In genomic region chr10:104415526-104416165, GRCh38 we compare ENCODE assay signal across 17 cellular contexts.
A peak's percentile ranks its signal among the peaks of the same experiment; 100 is the strongest.
DNase-seq lines count a peak whose midpoint lies in the region; ATAC-seq and TF ChIP-seq lines count a peak whose summit lies in the region.
"Had no signal": no experiment of that assay in that cellular context is flagged by ENCODE, and none has a peak within 500 bp of the region (broad histone marks: within the 10 kb centered on the region; RNA-seq: fewer than 3 reads in every experiment).

No MANE protein-coding gene starts in this region.

- H3K9me3 ChIP-seq in PC-3 (ENCODE audit: low read length) (no peaks in the 10 kb centered on the region), mammary epithelial cell (replicated peaks; ENCODE audit: insufficient read depth, low read length) (no peaks in the 10 kb centered on the region), WERI-Rb-1 (ENCODE audit: severe bottlenecking) (no peaks in the 10 kb centered on the region)
- H3K9me3 ChIP-seq: Caco-2 had no signal

- H3K9me2 ChIP-seq in PC-3 (replicated peaks; ENCODE audit: low read length): no peaks in the 10 kb centered on the region

- H3K79me1 ChIP-seq in mesendoderm (ENCODE audit: low read length): no peaks in the 10 kb centered on the region

- no peak overlapping the region for H3K4me2 ChIP-seq in PC-3 (ENCODE audit: low read length)
- no peak overlapping the region for H3K4me2 ChIP-seq in mammary epithelial cell (ENCODE audit: insufficient read depth, low read depth, low read length)
- no peak overlapping the region for H3K4me2 ChIP-seq in mesendoderm (ENCODE audit: low read length)
- H3K4me2 ChIP-seq: BLaER1, GM23338 had no signal

- peak overlapping the region; percentile 49 for H3K56ac ChIP-seq in mesendoderm (ENCODE audit: low read length)

- intact Hi-C loops in PC-3 (cut with micrococcal nuclease): no loop called here
- intact Hi-C loops in mammary epithelial cell (cut with micrococcal nuclease): no loop called here

- dilution Hi-C loops in mammary epithelial cell (cut with HindIII; ENCODE audit: low sequenced_read_pairs): loop anchor here (25.0 kb wide), 1 partner anchor 172 kb away; no protein-coding TSS in a partner anchor

- H3K27ac ChIP-seq in PC-3 (ENCODE audit: low read length) (no peak overlapping the region), mammary epithelial cell (ENCODE audit: insufficient read depth, low read depth, low read length) (no peak overlapping the region), foreskin keratinocyte (peak overlapping the region; percentile 16), mesendoderm (ENCODE audit: low read depth, low read length) (no peak overlapping the region), WERI-Rb-1 (no peak overlapping the region)
- H3K27ac ChIP-seq: BLaER1 had no signal

- no peak overlapping the region for H2BK5ac ChIP-seq in mesendoderm (ENCODE audit: low read length)

- ATAC-seq in PC-3: no peak
- ATAC-seq in foreskin keratinocyte: peak; percentile 97
- ATAC-seq in stimulated activated effector memory CD8-positive, alpha-beta T cell treated with anti-CD3 and anti-CD28 coated beads, Interleukin-12 subunit alpha, Interleukin-12 subunit beta, amount 100 ng/mL, for 72 hours: no peak
- ATAC-seq: GM23338, HepG2 had no signal

- DNase-seq in PC-3 (peak; percentile 44), mammary epithelial cell (peak; percentile 35), foreskin keratinocyte (peak; percentile 91 to 96), mesendoderm (no peak), WERI-Rb-1 (no peak), EL (no peak)
- DNase-seq in stimulated activated effector memory CD8-positive, alpha-beta T cell treated with anti-CD3 and anti-CD28 coated beads, Interleukin-12 subunit alpha, Interleukin-12 subunit beta, amount 100 ng/mL, for 72 hours (ENCODE audit: low spot score in 2 of 2): no peak
- DNase-seq: 8988T; AML-193; Caco-2; CD8-positive, alpha-beta memory T cell; DND-41; GF-D8; H9 had no signal

- no peak overlapping the region for H3K4ac ChIP-seq in mesendoderm (ENCODE audit: low read depth, low read length)

- peak overlapping the region; percentile 82 for H2AK5ac ChIP-seq in mesendoderm (ENCODE audit: low read length)

- H3K27me3 ChIP-seq in PC-3 (ENCODE audit: low read length) (peaks cover 34% of the 10 kb centered on the region), mammary epithelial cell (ENCODE audit: insufficient read depth, low read length) (no peaks in the 10 kb centered on the region), foreskin keratinocyte (no peaks in the 10 kb centered on the region), mesendoderm (ENCODE audit: insufficient read depth, low read length, poor library complexity) (no peaks in the 10 kb centered on the region), WERI-Rb-1 (ENCODE audit: insufficient read depth, low read depth, severe bottlenecking) (no peaks in the 10 kb centered on the region)
- H3K27me3 ChIP-seq: BLaER1 had no signal

- H3K9ac ChIP-seq in PC-3 (ENCODE audit: low read length): no peak overlapping the region
- H3K9ac ChIP-seq in mammary epithelial cell (ENCODE audit: insufficient read depth, low read length): no peak overlapping the region
- no peak overlapping the region for H3K9ac ChIP-seq in mesendoderm (ENCODE audit: low read length)
- H3K9ac ChIP-seq: BLaER1 had no signal

- H2BK120ac ChIP-seq in mesendoderm (ENCODE audit: low read depth, low read length): no peak overlapping the region

- CTCF ChIA-PET in PC-3 (lab: Charles Lee) (no interaction called here), mammary epithelial cell (lab: Charles Lee; ENCODE audit: low non-redundant PET) (interaction anchor here (0.6 kb wide), 1 partner anchor 141 kb away, joined by 3 read pairs; no protein-coding TSS in a partner anchor)

- no peak overlapping the region for H3K18ac ChIP-seq in mesendoderm (ENCODE audit: low read length)

- no peak overlapping the region for H2BK15ac ChIP-seq in mesendoderm (replicated peaks; ENCODE audit: low read depth)

- H3K4me3 Mint-ChIP-seq in stimulated activated effector memory CD8-positive, alpha-beta T cell treated with anti-CD3 and anti-CD28 coated beads, Interleukin-12 subunit alpha, Interleukin-12 subunit beta, amount 100 ng/mL, for 72 hours: no peak overlapping the region
- H3K4me3 Mint-ChIP-seq: CD8-positive, alpha-beta memory T cell; GM23338; H9 had no signal

- H3F3A ChIP-seq in PC-3 (ENCODE audit: low read length, unreplicated experiment): no peaks in the 10 kb centered on the region

- in situ Hi-C loops in mammary epithelial cell (cut with MboI; ENCODE audit: low sequenced_read_pairs in 2 of 2): no loop called here

- no TSS peak for BruUV-seq in PC-3 (replicated peaks; lab: Mats Ljungman, UMichigan)
- BruUV-seq in mammary epithelial cell (replicated peaks; lab: Mats Ljungman, UMichigan): no TSS peak

- no peak overlapping the region for H3K23ac ChIP-seq in mesendoderm (ENCODE audit: low read length)

- no peaks in the 10 kb centered on the region for H3K36me3 Mint-ChIP-seq in stimulated activated effector memory CD8-positive, alpha-beta T cell treated with anti-CD3 and anti-CD28 coated beads, Interleukin-12 subunit alpha, Interleukin-12 subunit beta, amount 100 ng/mL, for 72 hours

- H3K9me3 Mint-ChIP-seq in stimulated activated effector memory CD8-positive, alpha-beta T cell treated with anti-CD3 and anti-CD28 coated beads, Interleukin-12 subunit alpha, Interleukin-12 subunit beta, amount 100 ng/mL, for 72 hours: no peaks in the 10 kb centered on the region
- H3K9me3 Mint-ChIP-seq: CD8-positive, alpha-beta memory T cell; GM23338; H9 had no signal

- WGBS in mammary epithelial cell (ENCODE audit: low coverage, missing lambda C conversion rate): 72% methylated on average over 6 of the region's 7 CpGs
- no CpG with 5 or more reads among the region's 7 CpGs for WGBS in mesendoderm (ENCODE audit: extremely low coverage, insufficient coverage, low lambda C conversion rate)

- POLR2A ChIA-PET in PC-3 (lab: Charles Lee; ENCODE audit: unreplicated experiment): no interaction called here

- H4K20me1 ChIP-seq in PC-3 (ENCODE audit: low read length) (no peaks in the 10 kb centered on the region), mammary epithelial cell (ENCODE audit: insufficient read depth, low read length) (no peaks in the 10 kb centered on the region)
- H4K20me1 ChIP-seq: BLaER1 had no signal

- H3K27ac Mint-ChIP-seq in stimulated activated effector memory CD8-positive, alpha-beta T cell treated with anti-CD3 and anti-CD28 coated beads, Interleukin-12 subunit alpha, Interleukin-12 subunit beta, amount 100 ng/mL, for 72 hours: no peak overlapping the region
- H3K27ac Mint-ChIP-seq: CD8-positive, alpha-beta memory T cell; GM23338; H9 had no signal

- peaks cover 6% of the 10 kb centered on the region for H3K4me1 Mint-ChIP-seq in stimulated activated effector memory CD8-positive, alpha-beta T cell treated with anti-CD3 and anti-CD28 coated beads, Interleukin-12 subunit alpha, Interleukin-12 subunit beta, amount 100 ng/mL, for 72 hours
- H3K4me1 Mint-ChIP-seq: CD8-positive, alpha-beta memory T cell had no signal

- H3K79me2 ChIP-seq in PC-3 (ENCODE audit: low read length) (no peaks in the 10 kb centered on the region), mammary epithelial cell (ENCODE audit: insufficient read depth, low read length) (no peaks in the 10 kb centered on the region), mesendoderm (ENCODE audit: control insufficient read depth, insufficient read depth, low read length) (no peaks in the 10 kb centered on the region)

- TF ChIP-seq CTCF in PC-3 (conservative IDR thresholded peaks at IDR 0.05; ENCODE audit: low read depth, low read length): no peak
- no peak for TF ChIP-seq CTCF in mammary epithelial cell (conservative IDR thresholded peaks at IDR 0.05 in 1 of 2, IDR thresholded peaks at IDR 0.05 in 1 of 2; ENCODE audit: extremely low read depth in 1 of 2, insufficient read depth in 1 of 2, low read depth in 1 of 2, low read length in 2 of 2)
- TF ChIP-seq CTCF in foreskin keratinocyte (conservative IDR thresholded peaks at IDR 0.05): no peak
- TF ChIP-seq CTCF in WERI-Rb-1 (IDR thresholded peaks at IDR 0.05; ENCODE audit: low read depth, low read length): no peak

- H3K36me3 ChIP-seq in PC-3 (ENCODE audit: low read depth, low read length) (no peaks in the 10 kb centered on the region), mammary epithelial cell (ENCODE audit: insufficient read depth, low read length) (no peaks in the 10 kb centered on the region), mesendoderm (ENCODE audit: control insufficient read depth, insufficient read depth, low read length) (no peaks in the 10 kb centered on the region), WERI-Rb-1 (no peaks in the 10 kb centered on the region)
- H3K36me3 ChIP-seq: BLaER1 had no signal

- H2AFZ ChIP-seq in PC-3 (ENCODE audit: low read length) (no peak overlapping the region), mammary epithelial cell (ENCODE audit: low read depth, low read length) (peak overlapping the region; percentile 17)
- H2AFZ ChIP-seq: GM23338 had no signal

- peaks cover 4% of the 10 kb centered on the region; the same call in 1 of the 2 replicates for H3K4me1 ChIP-seq in PC-3 (ENCODE audit: insufficient read depth, low read length)
- peaks cover 10% of the 10 kb centered on the region for H3K4me1 ChIP-seq in mammary epithelial cell (ENCODE audit: insufficient read depth, low read length)
- peaks cover 19% of the 10 kb centered on the region for H3K4me1 ChIP-seq in foreskin keratinocyte
- peaks cover 3% of the 10 kb centered on the region for H3K4me1 ChIP-seq in mesendoderm (ENCODE audit: control insufficient read depth, low read depth, low read length)
- H3K4me1 ChIP-seq: BLaER1, Caco-2 had no signal

- H4K5ac ChIP-seq in mesendoderm (ENCODE audit: low read length): no peak overlapping the region

- H3K4me3 ChIP-seq in PC-3 (ENCODE audit: low read length) (no peak overlapping the region), mammary epithelial cell (replicated peaks in 1 of 3; ENCODE audit: insufficient read depth in 1 of 3, low read depth in 2 of 3, low read length in 3 of 3) (no peak overlapping the region), mesendoderm (ENCODE audit: low read length) (no peak overlapping the region), WERI-Rb-1 (ENCODE audit: low read depth, low read length) (no peak overlapping the region)
- H3K4me3 ChIP-seq: BLaER1, GM23338 had no signal

- no peak overlapping the region for H4K8ac ChIP-seq in mesendoderm (ENCODE audit: low read depth, low read length)

Comparison
In these comparisons a context has a peak if more than half of its experiments do, and no peak if none do; other contexts are left out.
1. DNase-seq: peak in PC-3 (single experiment), mammary epithelial cell (single experiment) and foreskin keratinocyte (2 of 2); none in mesendoderm (single experiment), stimulated activated effector memory CD8-positive, alpha-beta T cell treated with anti-CD3 and anti-CD28 coated beads, Interleukin-12 subunit alpha, Interleukin-12 subunit beta, amount 100 ng/mL, for 72 hours (0 of 2), WERI-Rb-1 (single experiment) and EL (single experiment).